24 cellular contexts compared by ENCODE assay signal in genomic region chr5:68139601-68140441, GRCh38.
DNase-seq lines count a peak whose midpoint lies in the region; ATAC-seq, FAIRE-seq and TF ChIP-seq lines count a peak whose summit lies in the region.
"Had no signal": no experiment of that assay in that cellular context is flagged by ENCODE, and none has a peak within 500 bp of the region (broad histone marks: within the 10 kb centered on the region; RNA-seq: fewer than 3 reads in every experiment).

No MANE protein-coding gene starts in this region.

- H3K4me2 ChIP-seq in Loucy (ENCODE audit: low read depth, low read length, poor library complexity, severe bottlenecking) = no peak overlapping the region
- peak overlapping the region; percentile 20 for H3K4me2 ChIP-seq in OCI-LY3 (ENCODE audit: low read length)

- H3K27me3 ChIP-seq in Loucy (ENCODE audit: insufficient read depth, low read length, poor library complexity, severe bottlenecking) = no peaks in the 10 kb centered on the region
- H3K27me3 ChIP-seq in OCI-LY3 (ENCODE audit: low read depth, low read length) = no peaks in the 10 kb centered on the region
- no peaks in the 10 kb centered on the region for H3K27me3 ChIP-seq in CD8-positive, alpha-beta T cell (ENCODE audit: insufficient read depth, low read length)
- H3K27me3 ChIP-seq in aorta (ENCODE audit: control insufficient read depth in 1 of 2, insufficient read depth in 2 of 2, low read length in 1 of 2) = no peaks in the 10 kb centered on the region
- H3K27me3 ChIP-seq: cardiac muscle cell had no signal

- H3K27ac ChIP-seq in OCI-LY3 (ENCODE audit: low read length) (peak overlapping the region; percentile 55), aorta (ENCODE audit: low read depth in 1 of 2, low read length in 2 of 2) (no peak overlapping the region)
- no peak overlapping the region for H3K27ac ChIP-seq in CD8-positive, alpha-beta T cell (ENCODE audit: low read depth, low read length)
- H3K27ac ChIP-seq: cardiac muscle cell had no signal

- CTCF ChIA-PET in CD8-positive, alpha-beta T cell (lab: Charles Lee) = interaction anchor here (1.5 kb wide), 1 partner anchor 893 kb away, joined by 3 read pairs; no protein-coding TSS in a partner anchor

- peaks cover 10% of the 10 kb centered on the region for H3K4me1 Mint-ChIP-seq in CD8-positive, alpha-beta T cell (ENCODE audit: low read depth)
- peaks cover 7% of the 10 kb centered on the region for H3K4me1 Mint-ChIP-seq in activated T-cell treated with anti-CD3 and anti-CD28 coated beads, Interleukin-2, amount 50 U/mL, for 24 hours (ENCODE audit: low read depth)
- H3K4me1 Mint-ChIP-seq: activated T-helper 17 cell treated with anti-CD3 and anti-CD28 coated beads, Interleukin-2, amount 50 U/mL, for 72 hours; CD14-positive monocyte had no signal

- H3K4me3 ChIP-seq in Loucy (ENCODE audit: low read length, poor library complexity, severe bottlenecking) (no peak overlapping the region), OCI-LY3 (ENCODE audit: low read length) (no peak overlapping the region), aorta (ENCODE audit: low read length in 2 of 2) (no peak overlapping the region)
- H3K4me3 ChIP-seq in CD8-positive, alpha-beta T cell (ENCODE audit: low read depth, low read length) = no peak overlapping the region
- H3K4me3 ChIP-seq: cardiac muscle cell had no signal

- no peaks in the 10 kb centered on the region for H3K36me3 Mint-ChIP-seq in CD8-positive, alpha-beta T cell
- no peaks in the 10 kb centered on the region for H3K36me3 Mint-ChIP-seq in activated T-cell treated with anti-CD3 and anti-CD28 coated beads, Interleukin-2, amount 50 U/mL, for 24 hours (ENCODE audit: low read depth)
- H3K36me3 Mint-ChIP-seq: CD14-positive monocyte had no signal

- no peaks in the 10 kb centered on the region for H3K27me3 Mint-ChIP-seq in CD8-positive, alpha-beta T cell (ENCODE audit: low read depth)
- H3K27me3 Mint-ChIP-seq in activated T-cell treated with anti-CD3 and anti-CD28 coated beads, Interleukin-2, amount 50 U/mL, for 24 hours = peaks cover 3% of the 10 kb centered on the region

- intact Hi-C loops in CD8-positive, alpha-beta T cell (cut with DNase I, micrococcal nuclease) = no loop called here
- intact Hi-C loops in aorta (cut with DNase I) = no loop called here

- no peaks in the 10 kb centered on the region for H3K9me3 Mint-ChIP-seq in CD8-positive, alpha-beta T cell
- no peaks in the 10 kb centered on the region for H3K9me3 Mint-ChIP-seq in activated T-cell treated with anti-CD3 and anti-CD28 coated beads, Interleukin-2, amount 50 U/mL, for 24 hours
- H3K9me3 Mint-ChIP-seq: activated T-helper 17 cell treated with anti-CD3 and anti-CD28 coated beads, Interleukin-2, amount 50 U/mL, for 72 hours had no signal

- peak; percentile 58 for FAIRE-seq in GM12891 (lab: Jason Lieb, UNC)
- FAIRE-seq: frontal cortex, HTR-8/SVneo had no signal

- H3K4me1 ChIP-seq in Loucy (ENCODE audit: insufficient read depth, low read length, poor library complexity, severe bottlenecking) (no peaks in the 10 kb centered on the region), OCI-LY3 (ENCODE audit: low read length) (peaks cover 43% of the 10 kb centered on the region), aorta (ENCODE audit: control insufficient read depth in 1 of 2, insufficient read depth in 2 of 2, low read length in 2 of 2) (no peaks in the 10 kb centered on the region)
- no peaks in the 10 kb centered on the region for H3K4me1 ChIP-seq in CD8-positive, alpha-beta T cell (ENCODE audit: insufficient read depth, low read length)

- H3K79me2 ChIP-seq in Loucy (ENCODE audit: insufficient read depth, low read length) = no peaks in the 10 kb centered on the region
- no peaks in the 10 kb centered on the region for H3K79me2 ChIP-seq in OCI-LY3 (ENCODE audit: low read length)

- H3K9me3 ChIP-seq in Loucy (ENCODE audit: insufficient read depth, low read depth, low read length) = no peaks in the 10 kb centered on the region
- no peaks in the 10 kb centered on the region for H3K9me3 ChIP-seq in OCI-LY3 (ENCODE audit: insufficient read depth, low read length)
- no peaks in the 10 kb centered on the region for H3K9me3 ChIP-seq in CD8-positive, alpha-beta T cell (ENCODE audit: low read length)
- no peaks in the 10 kb centered on the region for H3K9me3 ChIP-seq in aorta (ENCODE audit: control insufficient read depth, low read length)

- H2AFZ ChIP-seq in Loucy (ENCODE audit: low read length) (0 out of 2 replicates have a peak overlapping the region, but pooled peaks have one; percentile 7), OCI-LY3 (ENCODE audit: low read depth, low read length) (no peak overlapping the region)

- POLR2A ChIA-PET in CD8-positive, alpha-beta T cell (lab: Charles Lee) = no interaction called here

- no peak for DNase-seq in GM12891 (ENCODE audit: insufficient read length, low spot score)
- DNase-seq in left lobe of liver (ENCODE audit: low spot score) = no peak
- no peak for DNase-seq in SKM-1 treated with dmso at 0.1 percent for 144 hours (lab: John Stamatoyannopoulos, UW; ENCODE audit: unreplicated experiment)
- DNase-seq in CD8-positive, alpha-beta T cell = no peak
- no peak for DNase-seq in activated T-cell treated with anti-CD3 and anti-CD28 coated beads, Interleukin-2, amount 50 U/mL, for 24 hours
- DNase-seq in aorta = no peak
- DNase-seq: activated CD8-positive, alpha-beta memory T cell treated with anti-CD3 and anti-CD28 coated beads, Interleukin-2, amount 10 ng/mL, durations not matched to agents 7 days and 5 days; activated naive CD8-positive, alpha-beta T cell treated with anti-CD3 and anti-CD28 coated beads, Interleukin-2, amount 50 U/mL, for 24 hours; dermis blood vessel endothelial cell; DMS153; GDM1; kidney glomerular epithelial cell; NCI-H1436 treated with DMSO at 0.1 percent for 48 hours; stimulated activated CD4-positive, alpha-beta T cell treated with anti-CD3 and anti-CD28 coated beads, Interleukin-4, amount 100 ng/mL, for 24 hours; SW 1271 had no signal

- no peak overlapping the region for H3K4me3 Mint-ChIP-seq in CD8-positive, alpha-beta T cell
- no peak overlapping the region for H3K4me3 Mint-ChIP-seq in activated T-cell treated with anti-CD3 and anti-CD28 coated beads, Interleukin-2, amount 50 U/mL, for 24 hours
- H3K4me3 Mint-ChIP-seq: activated CD8-positive, alpha-beta memory T cell treated with anti-CD3 and anti-CD28 coated beads, Interleukin-2, amount 10 ng/mL, durations not matched to agents 7 days and 5 days; activated naive CD8-positive, alpha-beta T cell treated with anti-CD3 and anti-CD28 coated beads, Interleukin-2, amount 50 U/mL, for 24 hours; activated T-helper 17 cell treated with anti-CD3 and anti-CD28 coated beads, Interleukin-2, amount 50 U/mL, for 72 hours; CD14-positive monocyte; mesothelial cell of epicardium had no signal

- WGBS in aorta, 2 donors = 91 to 95% methylated on average over 3 of the region's 3 CpGs

- no peaks in the 10 kb centered on the region for H3K9me2 ChIP-seq in Loucy (replicated peaks; ENCODE audit: low read depth, low read length)

- peak; percentile 68 for ATAC-seq in left lobe of liver
- no peak for ATAC-seq in CD8-positive, alpha-beta T cell
- ATAC-seq in aorta (ENCODE audit: low FRiP score) = no peak
- ATAC-seq: activated CD8-positive, alpha-beta memory T cell treated with anti-CD3 and anti-CD28 coated beads, Interleukin-2, amount 10 ng/mL, durations not matched to agents 7 days and 5 days; activated naive CD8-positive, alpha-beta T cell treated with anti-CD3 and anti-CD28 coated beads, Interleukin-2, amount 50 U/mL, for 24 hours; activated T-helper 17 cell treated with anti-CD3 and anti-CD28 coated beads, Interleukin-2, amount 50 U/mL, for 72 hours; Right ventricle myocardium inferior had no signal

- no peak overlapping the region for H3K9ac ChIP-seq in Loucy (ENCODE audit: low read depth, low read length, poor library complexity, severe bottlenecking)
- H3K9ac ChIP-seq in OCI-LY3 (ENCODE audit: low read length) = no peak overlapping the region

- no peak for TF ChIP-seq POLR2A in GM12891 (IDR thresholded peaks at IDR 0.05; ENCODE audit: low read depth, low read length)

- H3F3A ChIP-seq in Loucy (ENCODE audit: low read depth) = no peaks in the 10 kb centered on the region

- no peaks in the 10 kb centered on the region for H3K36me3 ChIP-seq in Loucy (ENCODE audit: insufficient read depth, low read length)
- no peaks in the 10 kb centered on the region for H3K36me3 ChIP-seq in OCI-LY3 (replicated peaks; ENCODE audit: low read depth, low read length)
- H3K36me3 ChIP-seq in CD8-positive, alpha-beta T cell (ENCODE audit: insufficient read depth, low read length) = no peaks in the 10 kb centered on the region
- no peaks in the 10 kb centered on the region for H3K36me3 ChIP-seq in aorta (ENCODE audit: control insufficient read depth in 1 of 2, insufficient read depth in 2 of 2, low read length in 1 of 2)
- H3K36me3 ChIP-seq: cardiac muscle cell had no signal

- no peak overlapping the region for H3K27ac Mint-ChIP-seq in CD8-positive, alpha-beta T cell
- H3K27ac Mint-ChIP-seq in activated T-cell treated with anti-CD3 and anti-CD28 coated beads, Interleukin-2, amount 50 U/mL, for 24 hours = no peak overlapping the region
- H3K27ac Mint-ChIP-seq: activated CD8-positive, alpha-beta memory T cell treated with anti-CD3 and anti-CD28 coated beads, Interleukin-2, amount 10 ng/mL, durations not matched to agents 7 days and 5 days; activated naive CD8-positive, alpha-beta T cell treated with anti-CD3 and anti-CD28 coated beads, Interleukin-2, amount 50 U/mL, for 24 hours; activated T-helper 17 cell treated with anti-CD3 and anti-CD28 coated beads, Interleukin-2, amount 50 U/mL, for 72 hours; CD14-positive monocyte; mesothelial cell of epicardium had no signal

- no peak for TF ChIP-seq CTCF in Loucy (conservative IDR thresholded peaks at IDR 0.05; ENCODE audit: low read length)
- TF ChIP-seq CTCF in OCI-LY3 (IDR thresholded peaks at IDR 0.05; ENCODE audit: low read depth, low read length) = no peak
- TF ChIP-seq CTCF in CD8-positive, alpha-beta T cell (IDR thresholded peaks at IDR 0.05) = no peak

- no peaks in the 10 kb centered on the region for H4K20me1 ChIP-seq in Loucy (ENCODE audit: insufficient read depth, low read length, poor library complexity, severe bottlenecking)
- H4K20me1 ChIP-seq in OCI-LY3 (ENCODE audit: insufficient read depth, low read length) = no peaks in the 10 kb centered on the region

TF ChIP-seq in GM12891, 5 proteins besides CTCF, POLR2A, EP300 and RAD21:
- TF ChIP-seq POLR2AphosphoS5 (IDR thresholded peaks at IDR 0.05; ENCODE audit: low read depth, low read length) (no peak), TAF1 (IDR thresholded peaks at IDR 0.05; ENCODE audit: low read depth, low read length) (no peak), POU2F2 (IDR thresholded peaks at IDR 0.05; ENCODE audit: low read depth, low read length) (no peak), SPI1 (IDR thresholded peaks at IDR 0.05; ENCODE audit: low read depth, low read length) (no peak), PAX5 (IDR thresholded peaks at IDR 0.05; ENCODE audit: insufficient read depth, low read length, severe bottlenecking) (no peak)
